In the genomic region with DNA sequence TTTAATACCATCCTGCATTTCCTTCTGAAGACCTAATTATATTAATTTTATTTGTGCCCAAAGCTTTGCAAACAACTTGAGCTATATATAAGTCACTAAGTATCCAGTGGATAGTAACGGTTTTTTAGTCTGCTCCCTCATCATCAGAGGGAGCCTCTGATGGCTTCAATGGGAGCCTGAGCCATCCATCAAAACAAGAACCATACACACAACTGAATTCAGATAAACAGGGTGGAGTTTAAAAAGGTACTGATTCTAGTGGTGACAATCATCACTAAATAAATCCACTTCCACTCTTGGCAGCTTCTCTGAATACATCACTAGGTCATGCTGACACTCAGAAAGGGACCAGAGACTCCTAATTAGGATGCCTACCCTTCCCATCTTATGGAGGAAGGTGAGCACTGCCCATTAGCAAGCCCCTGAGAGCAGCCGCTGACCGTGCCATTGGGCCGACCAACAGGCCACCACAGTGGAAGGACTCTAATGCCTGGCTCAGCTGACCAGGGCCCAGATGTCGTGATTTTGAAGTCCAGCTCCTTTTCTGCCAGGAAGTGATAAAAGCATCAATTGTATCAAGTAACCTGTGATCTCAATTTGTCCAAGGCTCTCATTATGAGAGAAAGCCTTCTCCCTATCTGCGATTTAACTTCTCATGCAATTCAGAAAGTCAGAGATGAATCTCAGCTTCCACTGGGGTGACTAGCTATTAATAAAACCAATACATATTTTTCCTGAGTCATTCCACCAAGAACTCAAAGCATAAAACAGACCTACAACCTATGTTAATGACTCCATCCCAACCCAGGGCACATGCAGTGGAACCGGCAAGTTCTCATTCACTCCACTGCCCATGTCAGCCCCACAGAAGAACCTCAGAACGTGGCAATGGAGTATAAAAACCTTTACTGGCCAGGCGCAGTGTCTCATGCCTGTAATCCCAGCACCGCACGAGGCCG, we compare ENCODE assay signal across 18 cellular contexts. TPM values are rescaled to one million over a fixed set of nuclear protein-coding genes. Genes with fewer than 3 reads are reported as not detected.
A peak's percentile ranks its signal among the peaks of the same experiment; 100 is the strongest.
DNase-seq lines count a peak whose midpoint lies in the region; ATAC-seq and TF ChIP-seq lines count a peak whose summit lies in the region.
"Had no signal": no experiment of that assay in that cellular context is flagged by ENCODE, and none has a peak within 500 bp of the region (broad histone marks: within the 10 kb centered on the region; RNA-seq: fewer than 3 reads in every experiment).

No MANE protein-coding gene starts in this region.

- H2AFZ ChIP-seq in SK-N-SH (ENCODE audit: low read depth) (no peak overlapping the region), PC-9 (no peak overlapping the region)

- DNase-seq in SK-N-SH (no peak), PC-9 (no peak), naive B cell (no peak), NCI-H2107 treated with DMSO at 0.1 percent for 48 hours (lab: John Stamatoyannopoulos, UW; ENCODE audit: unreplicated experiment) (no peak), NOMO-1 treated with dmso at 0.1 percent for 144 hours (lab: John Stamatoyannopoulos, UW; ENCODE audit: unreplicated experiment) (no peak), AG08396 (ENCODE audit: low spot score) (no peak)
- DNase-seq: 8988T; activated CD8-positive, alpha-beta memory T cell treated with anti-CD3 and anti-CD28 coated beads for 24 hours; activated gamma-delta T cell; anterior cingulate cortex; DMS53; NCI-H1436 treated with DMSO at 0.1 percent for 48 hours; NK-92 treated with Interleukin-12 subunit alpha and Interleukin-12 subunit beta, amount 100 ng/mL, for 24 hours had no signal

- peaks cover 100% of the 10 kb centered on the region for H3K79me2 ChIP-seq in SK-N-SH (ENCODE audit: insufficient read depth)
- H3K79me2 ChIP-seq in DOHH2 (ENCODE audit: control insufficient read depth, low read length) = peaks cover 99% of the 10 kb centered on the region
- peaks cover 94% of the 10 kb centered on the region for H3K79me2 ChIP-seq in PC-9 (ENCODE audit: low read depth)

- H3K27me3 ChIP-seq in SK-N-SH (ENCODE audit: insufficient read depth) (no peaks in the 10 kb centered on the region), DOHH2 (ENCODE audit: control insufficient read depth, low read length) (no peaks in the 10 kb centered on the region), PC-9 (ENCODE audit: insufficient read depth, low read depth) (no peaks in the 10 kb centered on the region)
- H3K27me3 ChIP-seq: BLaER1 treated with 17β-estradiol and CSF1 and Interleukin-3, amounts not matched to agents 10 nM and 100 nM had no signal

- no peak overlapping the region for H3K9ac ChIP-seq in SK-N-SH
- H3K9ac ChIP-seq: BLaER1 treated with 17β-estradiol and CSF1 and Interleukin-3, amounts not matched to agents 10 nM and 100 nM had no signal

- no peaks in the 10 kb centered on the region for H3K9me3 Mint-ChIP-seq in naive B cell

- H3K4me1 ChIP-seq in SK-N-SH (ENCODE audit: control insufficient read depth in 1 of 2, insufficient read depth in 2 of 2, low read depth in 1 of 2, low read length in 1 of 2) = peaks cover 16 to 36% of the 10 kb centered on the region in 2 experiments
- peaks cover 88% of the 10 kb centered on the region for H3K4me1 ChIP-seq in DOHH2 (ENCODE audit: control insufficient read depth, low read length)
- H3K4me1 ChIP-seq in PC-9 (replicated peaks; ENCODE audit: insufficient read depth) = peaks cover 81% of the 10 kb centered on the region
- H3K4me1 ChIP-seq: prostate gland had no signal

- no TSS peak for BruUV-seq in PC-9 (replicated peaks; lab: Mats Ljungman, UMichigan)

- peaks cover 5 to 23% of the 10 kb centered on the region in 2 experiments for H3K36me3 ChIP-seq in SK-N-SH (replicated peaks in 1 of 2; ENCODE audit: control insufficient read depth in 1 of 2, insufficient read depth in 2 of 2, low read length in 1 of 2)
- peaks cover 19% of the 10 kb centered on the region for H3K36me3 ChIP-seq in DOHH2 (ENCODE audit: control insufficient read depth, low read length)
- peaks cover 3% of the 10 kb centered on the region; the same call in 1 of the 2 replicates for H3K36me3 ChIP-seq in PC-9 (ENCODE audit: low read depth)
- H3K36me3 ChIP-seq: prostate gland had no signal

- H3K27me3 Mint-ChIP-seq in naive B cell = no peaks in the 10 kb centered on the region

- no peak for TF ChIP-seq RAD21 in SK-N-SH (IDR thresholded peaks at IDR 0.05; ENCODE audit: low read length)

- H3F3A ChIP-seq in SK-N-SH (replicated peaks; ENCODE audit: insufficient read depth) (peaks cover 5% of the 10 kb centered on the region), DOHH2 (ENCODE audit: control insufficient read depth, insufficient read depth) (peaks cover 18% of the 10 kb centered on the region), PC-9 (ENCODE audit: insufficient read depth, low read depth) (peaks cover 51% of the 10 kb centered on the region)

- peaks cover 10 to 11% of the 10 kb centered on the region in 2 donors for H3K36me3 Mint-ChIP-seq in naive B cell

- H4K20me1 ChIP-seq in SK-N-SH (ENCODE audit: insufficient read depth) (peaks cover 97% of the 10 kb centered on the region), DOHH2 (ENCODE audit: control insufficient read depth, insufficient read depth, low read depth, low read length) (peaks cover 20% of the 10 kb centered on the region), PC-9 (ENCODE audit: insufficient read depth) (peaks cover 7% of the 10 kb centered on the region; the same call in 1 of the 2 replicates)

- TF ChIP-seq EP300 in SK-N-SH (IDR thresholded peaks at IDR 0.05; ENCODE audit: borderline replicate concordance in 1 of 2, low read depth in 1 of 2, low read length in 1 of 2) = no peak

- H3K9me2 ChIP-seq in SK-N-SH (no peaks in the 10 kb centered on the region), DOHH2 (replicated peaks; ENCODE audit: control insufficient read depth, low read length) (no peaks in the 10 kb centered on the region), PC-9 (ENCODE audit: insufficient read depth) (no peaks in the 10 kb centered on the region)

- no peaks in the 10 kb centered on the region for H3K9me3 ChIP-seq in SK-N-SH
- H3K9me3 ChIP-seq in DOHH2 (ENCODE audit: control insufficient read depth, insufficient read depth, low read length) = no peaks in the 10 kb centered on the region
- no peaks in the 10 kb centered on the region for H3K9me3 ChIP-seq in PC-9 (ENCODE audit: insufficient read depth, low read depth)
- H3K9me3 ChIP-seq: BLaER1 treated with 17β-estradiol and CSF1 and Interleukin-3, amounts not matched to agents 10 nM and 100 nM; prostate gland had no signal

- peak overlapping the region; percentile 2; the same call in 1 of the 2 replicates for H3K4me2 ChIP-seq in SK-N-SH
- peak overlapping the region; percentile 93 for H3K4me2 ChIP-seq in DOHH2 (ENCODE audit: low read length)
- H3K4me2 ChIP-seq in PC-9 = no peak overlapping the region
- H3K4me2 ChIP-seq: smooth muscle cell had no signal

- POLR2A ChIA-PET in SK-N-SH (lab: Yijun Ruan, JAX) = no interaction called here
- POLR2A ChIA-PET in PC-9 (lab: Charles Lee; ENCODE audit: unreplicated experiment) = interaction anchor here (0.6 kb wide), 1 partner anchor 800 kb away, joined by 4 read pairs; a partner anchor contains a TSS

- TF ChIP-seq CTCF in SK-N-SH (IDR thresholded peaks at IDR 0.05) (no peak), DOHH2 (IDR thresholded peaks at IDR 0.05; ENCODE audit: low read depth, low read length, poor library complexity, severe bottlenecking) (no peak), PC-9 (conservative IDR thresholded peaks at IDR 0.05) (no peak)

- H3K4me1 Mint-ChIP-seq in naive B cell = peaks cover 84 to 91% (median 90%) of the 10 kb centered on the region in 3 donors

- H3K4me3 ChIP-seq in SK-N-SH (ENCODE audit: low read depth in 2 of 2, low read length in 1 of 2) = no peak overlapping the region
- H3K4me3 ChIP-seq in DOHH2 (ENCODE audit: low read length) = peak overlapping the region; percentile 72
- no peak overlapping the region for H3K4me3 ChIP-seq in PC-9
- H3K4me3 ChIP-seq: BLaER1 treated with 17β-estradiol and CSF1 and Interleukin-3, amounts not matched to agents 10 nM and 100 nM; prostate gland; smooth muscle cell had no signal

- CTCF ChIA-PET in SK-N-SH (lab: Yijun Ruan, JAX) = interaction anchor here (1.0 to 1.4 kb wide), 6 partner anchors 8 to 44 kb away, joined by 3 to 4 read pairs (median 3); no protein-coding TSS in a partner anchor
- CTCF ChIA-PET in PC-9 (lab: Charles Lee) = interaction anchor here (1.0 kb wide), 1 partner anchor 9 kb away, joined by 4 read pairs; no protein-coding TSS in a partner anchor

- intact Hi-C loops in PC-9 (cut with micrococcal nuclease; ENCODE audit: unreplicated experiment) = loop anchor here (5.0 kb wide), 1 partner anchor 503 kb away; a partner anchor contains a TSS

- ATAC-seq in SK-N-SH treated with all-trans-retinoic acid at 6 μM for 48 hours (no peak), naive B cell (ENCODE audit: low read depth in 2 of 2) (no peak)

- WGBS in SK-N-SH (ENCODE audit: low lambda C conversion rate) = 93% methylated on average over 8 of the region's 12 CpGs

- peak overlapping the region in 1 of 2 experiments; percentile 16; a peak in 1 of 4 replicates for H3K27ac ChIP-seq in SK-N-SH (ENCODE audit: low read depth in 2 of 2, low read length in 1 of 2)
- H3K27ac ChIP-seq in DOHH2 (ENCODE audit: low read depth, low read length) = peak overlapping the region; percentile 89
- H3K27ac ChIP-seq in PC-9 = peak overlapping the region; percentile 82; the same call in 1 of the 2 replicates
- H3K27ac ChIP-seq: prostate gland had no signal

- H3K4me3 Mint-ChIP-seq in naive B cell = peak overlapping the region in 3 of 8 donors; percentile 22 to 80 (median 72)

- H3K27ac Mint-ChIP-seq in naive B cell = peak overlapping the region in 5 of 6 donors; percentile 7 to 90 (median 58)

TF ChIP-seq in SK-N-SH, 30 proteins besides CTCF, POLR2A, EP300 and RAD21 (continues in another document):
- TF ChIP-seq NRF1 (IDR thresholded peaks at IDR 0.05; ENCODE audit: low read depth, low read length) (no peak), SMC3 (IDR thresholded peaks at IDR 0.05; ENCODE audit: low read depth, low read length) (no peak), CHD2 (IDR thresholded peaks at IDR 0.05; ENCODE audit: low read length, partially characterized antibody) (no peak), RFX5 (IDR thresholded peaks at IDR 0.05; ENCODE audit: low read length) (no peak), FOXJ3 (CRISPR knock-in tag; IDR thresholded peaks at IDR 0.05) (no peak), ELF1 (IDR thresholded peaks at IDR 0.05) (no peak)

RNA-seq across cellular contexts. Expression of a gene that starts 13.1 kb away (rescaled TPM):
- polyA plus RNA-seq in SK-N-SH (2012; rRNA removed) (69.5 and 79.3 TPM in 2 replicates), naive B cell (ENCODE audit: low read depth in 6 of 6) (10 to 100 TPM; 27.5 to 78.6 (median 34.2) TPM)
- 77.0 and 82.6 TPM in 2 replicates for polyA plus RNA-seq in SK-N-SH (2012; cell fraction: cytosol; rRNA removed)
- polyA plus RNA-seq in SK-N-SH (2012; cell fraction: nucleus; rRNA removed) = 32.4 and 38.8 TPM in 2 replicates
- 200 and 207 TPM in 2 replicates for total RNA-seq in PC-9 (2021)
